38 cellular contexts compared by ENCODE assay signal in the genomic region with DNA sequence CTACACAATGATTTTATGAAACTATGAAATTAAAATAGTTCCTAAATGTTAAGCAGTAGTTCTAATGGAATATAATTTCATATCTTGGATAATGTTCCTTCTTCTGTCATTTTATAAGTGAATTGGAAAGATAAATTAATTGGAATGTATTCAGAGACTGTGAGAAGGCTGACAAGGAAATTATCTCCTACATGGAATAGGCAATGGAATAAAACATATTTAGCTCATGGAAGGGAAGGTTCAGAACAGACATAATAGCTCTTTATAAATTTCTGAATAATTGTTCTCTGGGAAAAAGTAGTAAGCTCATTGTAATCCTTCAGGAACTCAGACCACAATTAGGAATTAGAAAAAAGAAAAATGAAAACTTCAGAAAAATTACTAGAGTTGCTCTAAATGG.
"Had no signal": no experiment of that assay in that cellular context is flagged by ENCODE, and none has a peak within 500 bp of the region (broad histone marks: within the 10 kb centered on the region; RNA-seq: fewer than 3 reads in every experiment).

No MANE protein-coding gene starts in this region.

- H3K36me3 ChIP-seq: adrenal gland, ascending aorta, brain microvascular endothelial cell, breast epithelium, cardiac muscle cell had no signal

- H3K27ac ChIP-seq: adrenal gland, ascending aorta, body of pancreas, brain microvascular endothelial cell, breast epithelium, cardiac muscle cell had no signal

- H3K4me1 ChIP-seq: adrenal gland, ascending aorta, body of pancreas, breast epithelium had no signal

- H3K27me3 ChIP-seq: adrenal gland, ascending aorta, body of pancreas, brain microvascular endothelial cell, breast epithelium, cardiac muscle cell had no signal

- H3K27ac Mint-ChIP-seq: activated naive CD4-positive, alpha-beta T cell treated with anti-CD3 and anti-CD28 coated beads for 36 hours; activated naive CD4-positive, alpha-beta T cell treated with anti-CD3 and anti-CD28 coated beads, Interleukin-2, amount 10 ng/mL, durations not matched to agents 7 days and 5 days; activated naive CD4-positive, alpha-beta T cell treated with anti-CD3 and anti-CD28 coated beads, Interleukin-2, amount 50 U/mL, for 24 hours; activated naive CD4-positive, alpha-beta T cell treated with anti-CD3 and anti-CD28 coated beads, Interleukin-2, amount 50 U/mL, for 72 hours; activated naive CD8-positive, alpha-beta T cell; activated naive CD8-positive, alpha-beta T cell treated with anti-CD3 and anti-CD28 coated beads for 36 hours; activated naive CD8-positive, alpha-beta T cell treated with anti-CD3 and anti-CD28 coated beads, Interleukin-2, amount 10 ng/mL, durations not matched to agents 7 days and 5 days; activated naive CD8-positive, alpha-beta T cell treated with anti-CD3 and anti-CD28 coated beads, Interleukin-2, amount 50 U/mL, for 24 hours; activated T-cell treated with anti-CD3 and anti-CD28 coated beads, Interleukin-2, amount 50 U/mL, for 24 hours; activated T-cell treated with anti-CD3 and anti-CD28 coated beads, Interleukin-2, amount 50 U/mL, for 72 hours; activated T-helper 1 cell treated with anti-CD3 and anti-CD28 coated beads, Interleukin-12 subunit alpha, Interleukin-12 subunit beta, Interleukin-2, Interleukin-4 antibody, amounts not matched to agents 30 ng/mL and 10 ng/mL and 1 ng/mL, durations not matched to agents 14 hours and 24 hours and 36 hours; activated T-helper 17 cell treated with anti-CD3 and anti-CD28 coated beads, Interleukin-2, amount 50 U/mL, for 72 hours; brain had no signal

- H3K4me3 ChIP-seq: adrenal gland, ascending aorta, body of pancreas, breast epithelium, cardiac muscle cell had no signal

- H3K9me3 Mint-ChIP-seq: activated naive CD4-positive, alpha-beta T cell treated with anti-CD3 and anti-CD28 coated beads for 36 hours; activated naive CD8-positive, alpha-beta T cell treated with anti-CD3 and anti-CD28 coated beads, Interleukin-2, amount 10 ng/mL, durations not matched to agents 7 days and 5 days; activated T-helper 1 cell treated with anti-CD3 and anti-CD28 coated beads, Interleukin-12 subunit alpha, Interleukin-12 subunit beta, Interleukin-2, Interleukin-4 antibody, amounts not matched to agents 30 ng/mL and 10 ng/mL and 1 ng/mL, durations not matched to agents 14 hours and 24 hours and 36 hours had no signal

- H3K36me3 Mint-ChIP-seq: activated naive CD4-positive, alpha-beta T cell treated with anti-CD3 and anti-CD28 coated beads, Interleukin-2, amount 10 ng/mL, durations not matched to agents 7 days and 5 days; activated naive CD4-positive, alpha-beta T cell treated with anti-CD3 and anti-CD28 coated beads, Interleukin-2, amount 50 U/mL, for 72 hours; activated naive CD8-positive, alpha-beta T cell; activated naive CD8-positive, alpha-beta T cell treated with anti-CD3 and anti-CD28 coated beads for 36 hours; activated naive CD8-positive, alpha-beta T cell treated with anti-CD3 and anti-CD28 coated beads, Interleukin-2, amount 10 ng/mL, durations not matched to agents 7 days and 5 days; brain had no signal

- FAIRE-seq: astrocyte had no signal

- H3K9me3 ChIP-seq: adrenal gland, ascending aorta, body of pancreas had no signal

- ATAC-seq: activated naive CD4-positive, alpha-beta T cell treated with anti-CD3 and anti-CD28 coated beads, Interleukin-2, amount 50 U/mL, for 72 hours; activated naive CD8-positive, alpha-beta T cell treated with anti-CD3 and anti-CD28 coated beads, Interleukin-2, amount 50 U/mL, for 24 hours; activated T-cell treated with anti-CD3 and anti-CD28 coated beads, Interleukin-2, amount 50 U/mL, for 4 hours; activated T-cell treated with anti-CD3 and anti-CD28 coated beads, Interleukin-2, amount 50 U/mL, for 72 hours; activated T-helper 17 cell treated with anti-CD3 and anti-CD28 coated beads, Interleukin-2, amount 50 U/mL, for 72 hours; body of pancreas had no signal

- H3K27me3 Mint-ChIP-seq: activated naive CD4-positive, alpha-beta T cell treated with anti-CD3 and anti-CD28 coated beads, Interleukin-2, amount 10 ng/mL, durations not matched to agents 7 days and 5 days; activated naive CD4-positive, alpha-beta T cell treated with anti-CD3 and anti-CD28 coated beads, Interleukin-2, amount 50 U/mL, for 24 hours; activated naive CD8-positive, alpha-beta T cell; activated naive CD8-positive, alpha-beta T cell treated with anti-CD3 and anti-CD28 coated beads for 36 hours; activated naive CD8-positive, alpha-beta T cell treated with anti-CD3 and anti-CD28 coated beads, Interleukin-2, amount 10 ng/mL, durations not matched to agents 7 days and 5 days; activated naive CD8-positive, alpha-beta T cell treated with anti-CD3 and anti-CD28 coated beads, Interleukin-2, amount 50 U/mL, for 24 hours; activated T-cell treated with anti-CD3 and anti-CD28 coated beads, Interleukin-2, amount 50 U/mL, for 24 hours; activated T-helper 17 cell treated with anti-CD3 and anti-CD28 coated beads, Interleukin-2, amount 50 U/mL, for 72 hours; brain; central memory CD8-positive, alpha-beta T cell had no signal

- H3K4me3 Mint-ChIP-seq: activated naive CD4-positive, alpha-beta T cell treated with anti-CD3 and anti-CD28 coated beads for 36 hours; activated naive CD4-positive, alpha-beta T cell treated with anti-CD3 and anti-CD28 coated beads, Interleukin-2, amount 10 ng/mL, durations not matched to agents 7 days and 5 days; activated naive CD4-positive, alpha-beta T cell treated with anti-CD3 and anti-CD28 coated beads, Interleukin-2, amount 50 U/mL, for 24 hours; activated naive CD8-positive, alpha-beta T cell; activated naive CD8-positive, alpha-beta T cell treated with anti-CD3 and anti-CD28 coated beads for 36 hours; activated naive CD8-positive, alpha-beta T cell treated with anti-CD3 and anti-CD28 coated beads, Interleukin-2, amount 10 ng/mL, durations not matched to agents 7 days and 5 days; activated naive CD8-positive, alpha-beta T cell treated with anti-CD3 and anti-CD28 coated beads, Interleukin-2, amount 50 U/mL, for 24 hours; activated T-cell treated with anti-CD3 and anti-CD28 coated beads, Interleukin-2, amount 50 U/mL, for 24 hours; activated T-cell treated with anti-CD3 and anti-CD28 coated beads, Interleukin-2, amount 50 U/mL, for 4 hours; activated T-cell treated with anti-CD3 and anti-CD28 coated beads, Interleukin-2, amount 50 U/mL, for 72 hours; activated T-helper 1 cell treated with anti-CD3 and anti-CD28 coated beads, Interleukin-12 subunit alpha, Interleukin-12 subunit beta, Interleukin-2, Interleukin-4 antibody, amounts not matched to agents 30 ng/mL and 10 ng/mL and 1 ng/mL, durations not matched to agents 14 hours and 24 hours and 36 hours; activated T-helper 17 cell treated with anti-CD3 and anti-CD28 coated beads, Interleukin-2, amount 50 U/mL, for 72 hours; brain; central memory CD8-positive, alpha-beta T cell had no signal

- H3K4me1 Mint-ChIP-seq: activated naive CD4-positive, alpha-beta T cell treated with anti-CD3 and anti-CD28 coated beads, Interleukin-2, amount 10 ng/mL, durations not matched to agents 7 days and 5 days; activated naive CD4-positive, alpha-beta T cell treated with anti-CD3 and anti-CD28 coated beads, Interleukin-2, amount 50 U/mL, for 24 hours; activated naive CD8-positive, alpha-beta T cell treated with anti-CD3 and anti-CD28 coated beads for 36 hours; activated naive CD8-positive, alpha-beta T cell treated with anti-CD3 and anti-CD28 coated beads, Interleukin-2, amount 10 ng/mL, durations not matched to agents 7 days and 5 days; activated naive CD8-positive, alpha-beta T cell treated with anti-CD3 and anti-CD28 coated beads, Interleukin-2, amount 50 U/mL, for 24 hours; activated T-helper 17 cell treated with anti-CD3 and anti-CD28 coated beads, Interleukin-2, amount 50 U/mL, for 72 hours; brain; central memory CD8-positive, alpha-beta T cell had no signal

- DNase-seq: activated effector memory CD4-positive, alpha-beta T cell treated with anti-CD3 and anti-CD28 coated beads, Interleukin-2, amount 50 U/mL, for 16 hours; activated effector memory CD4-positive, alpha-beta T cell treated with Interleukin-2 at 50 U/mL for 16 hours; activated gamma-delta T cell; activated gamma-delta T cell treated with Interleukin-2 at 50 U/mL for 16 hours; activated naive CD4-positive, alpha-beta T cell; activated naive CD4-positive, alpha-beta T cell treated with anti-CD3 and anti-CD28 coated beads for 36 hours; activated naive CD4-positive, alpha-beta T cell treated with anti-CD3 and anti-CD28 coated beads, Interleukin-2, amount 10 ng/mL, durations not matched to agents 7 days and 5 days; activated naive CD4-positive, alpha-beta T cell treated with anti-CD3 and anti-CD28 coated beads, Interleukin-2, amount 50 U/mL, for 16 hours; activated naive CD4-positive, alpha-beta T cell treated with Interleukin-2 at 50 U/mL for 16 hours; activated naive CD8-positive, alpha-beta T cell treated with anti-CD3 and anti-CD28 coated beads for 36 hours; activated naive CD8-positive, alpha-beta T cell treated with anti-CD3 and anti-CD28 coated beads, Interleukin-2, amount 10 ng/mL, durations not matched to agents 7 days and 5 days; activated naive CD8-positive, alpha-beta T cell treated with anti-CD3 and anti-CD28 coated beads, Interleukin-2, amount 50 U/mL, for 24 hours; activated T-cell treated with anti-CD3 and anti-CD28 coated beads for 4 hours; activated T-cell treated with anti-CD3 and anti-CD28 coated beads, Interleukin-2, amount 50 U/mL, for 1 hour; activated T-cell treated with anti-CD3 and anti-CD28 coated beads, Interleukin-2, amount 50 U/mL, for 24 hours; activated T-cell treated with anti-CD3 and anti-CD28 coated beads, Interleukin-2, amount 50 U/mL, for 4 hours; activated T-cell treated with anti-CD3 and anti-CD28 coated beads, Interleukin-2, amount 50 U/mL, for 48 hours; activated T-cell treated with anti-CD3 and anti-CD28 coated beads, Interleukin-2, amount 50 U/mL, for 72 hours; adrenal gland; amniotic stem cell; amygdala; anterior cingulate cortex; aorta; body of pancreas; brain microvascular endothelial cell; central memory CD4-positive, alpha-beta T cell; cerebellar nuclear complex had no signal
